In the genomic region with DNA sequence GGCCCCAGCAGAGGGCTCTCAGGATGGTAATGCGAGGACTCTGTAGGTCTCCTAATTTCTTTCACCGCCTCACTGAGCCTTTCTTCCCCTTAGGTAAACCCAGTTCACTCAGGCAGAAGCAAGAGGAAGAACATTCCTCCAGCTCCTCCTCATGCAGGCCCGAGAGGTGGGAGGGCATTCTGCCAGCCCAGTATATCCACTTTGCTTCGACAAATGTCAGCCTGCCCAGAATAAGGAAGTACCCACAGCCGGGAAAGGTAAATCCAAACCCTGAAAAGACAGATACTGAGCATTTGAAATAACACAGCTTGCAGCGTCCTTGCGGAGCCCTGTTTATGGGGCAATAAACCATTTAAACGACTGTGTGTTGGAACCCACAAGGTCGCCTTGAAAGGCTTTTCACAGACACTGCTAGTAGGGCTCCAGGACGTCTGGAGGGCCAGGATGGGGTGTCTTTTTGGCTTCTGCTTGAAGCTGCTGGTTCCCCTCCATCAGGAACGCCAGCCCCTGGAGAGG, we compare ENCODE assay signal across 16 cellular contexts. TPM values are rescaled to one million over a fixed set of nuclear protein-coding genes. Genes with fewer than 3 reads are reported as not detected.
DNase-seq lines count a peak whose midpoint lies in the region; ATAC-seq and TF ChIP-seq lines count a peak whose summit lies in the region.
"Had no signal": no experiment of that assay in that cellular context is flagged by ENCODE, and none has a peak within 500 bp of the region (broad histone marks: within the 10 kb centered on the region; RNA-seq: fewer than 3 reads in every experiment).

No MANE protein-coding gene starts in this region.

- H3K4me3 ChIP-seq in H7 (ENCODE audit: insufficient read depth, low read depth, low read length) (no peak overlapping the region), hepatocyte (no peak overlapping the region), prostate gland (no peak overlapping the region)
- H3K4me3 ChIP-seq: BLaER1, body of pancreas had no signal

- H3K9me3 ChIP-seq in hepatocyte (ENCODE audit: low read depth), result no peaks in the 10 kb centered on the region
- no peaks in the 10 kb centered on the region for H3K9me3 ChIP-seq in prostate gland
- H3K9me3 ChIP-seq: BLaER1, body of pancreas had no signal

- TF ChIP-seq CTCF in hepatocyte (IDR thresholded peaks at IDR 0.05; ENCODE audit: poor library complexity) (no peak), prostate gland (IDR thresholded peaks at IDR 0.05) (no peak)

- ATAC-seq in GM18907 (IDR thresholded peaks at IDR 0.05; ENCODE audit: unreplicated experiment), result no peak
- ATAC-seq in HG03175 (IDR thresholded peaks at IDR 0.05; ENCODE audit: unreplicated experiment), result no peak
- ATAC-seq: body of pancreas; naive thymus-derived CD8-positive, alpha-beta T cell; right cardiac atrium; stimulated activated naive B cell treated with anti-CD40 and anti-IgM and Interleukin-4, amounts not matched to agents 10 μg/mL and 1 μg/mL and 100 μg/mL, for 72 hours had no signal

- DNase-seq in H7 (peak; percentile 34), NCI-H2029 (lab: John Stamatoyannopoulos, UW) (peak; percentile 49), hepatocyte (ENCODE audit: low spot score) (peak; percentile 57), prostate gland (ENCODE audit: low spot score) (peak; percentile 94), T1000 (lab: John Stamatoyannopoulos, UW) (no peak)
- DNase-seq: activated naive CD4-positive, alpha-beta T cell treated with Interleukin-2 at 50 U/mL for 16 hours; effector CD8-positive, alpha-beta T cell; immature natural killer cell; naive thymus-derived CD8-positive, alpha-beta T cell; NCI-H1436; right cardiac atrium; stimulated activated naive B cell treated with anti-CD40 and anti-IgM and Interleukin-4, amounts not matched to agents 10 μg/mL and 1 μg/mL and 100 μg/mL, for 72 hours had no signal

- no peak for TF ChIP-seq POLR2A in prostate gland (IDR thresholded peaks at IDR 0.05)

- H3K4me1 ChIP-seq in hepatocyte (ENCODE audit: insufficient read depth) (peaks cover 27% of the 10 kb centered on the region), prostate gland (replicated peaks) (peaks cover 5% of the 10 kb centered on the region)
- H3K4me1 ChIP-seq: BLaER1, body of pancreas had no signal

- WGBS in hepatocyte (ENCODE audit: low lambda C conversion rate, missing lambda C conversion rate), result 32% methylated on average over 11 of the region's 11 CpGs
- 21% methylated on average over 11 of the region's 11 CpGs for WGBS in prostate gland

- H2AFZ ChIP-seq in hepatocyte, result no peak overlapping the region

- H3K79me2 ChIP-seq in hepatocyte, result no peaks in the 10 kb centered on the region

- H3K36me3 ChIP-seq in H7 (replicated peaks; ENCODE audit: control insufficient read depth, insufficient read depth, low read length), result no peaks in the 10 kb centered on the region
- no peaks in the 10 kb centered on the region for H3K36me3 ChIP-seq in hepatocyte (replicated peaks; ENCODE audit: insufficient read depth, low read depth)
- no peaks in the 10 kb centered on the region for H3K36me3 ChIP-seq in prostate gland
- H3K36me3 ChIP-seq: BLaER1 had no signal

- H3K27ac ChIP-seq in hepatocyte (peak overlapping the region; percentile 79), prostate gland (peak overlapping the region; percentile 42 to 65)
- H3K27ac ChIP-seq: BLaER1, body of pancreas had no signal

- H3K4me2 ChIP-seq in hepatocyte, result peak overlapping the region; percentile 23
- H3K4me2 ChIP-seq: BLaER1 had no signal

- no peaks in the 10 kb centered on the region for H4K20me1 ChIP-seq in hepatocyte (ENCODE audit: insufficient read depth, poor library complexity, severe bottlenecking)
- H4K20me1 ChIP-seq: BLaER1 had no signal

- no peaks in the 10 kb centered on the region for H3K9me2 ChIP-seq in hepatocyte (replicated peaks; ENCODE audit: insufficient read depth)

- intact Hi-C loops in prostate gland (cut with DNase I), result no loop called here

- no peaks in the 10 kb centered on the region for H3K27me3 ChIP-seq in H7 (ENCODE audit: control insufficient read depth, insufficient read depth, low read length)
- H3K27me3 ChIP-seq in hepatocyte, result no peaks in the 10 kb centered on the region
- H3K27me3 ChIP-seq in prostate gland (replicated peaks; ENCODE audit: insufficient read depth), result no peaks in the 10 kb centered on the region
- H3K27me3 ChIP-seq: BLaER1, body of pancreas had no signal

RNA-seq across cellular contexts. Expression of a gene that starts 41.8 kb away (rescaled TPM):
- total RNA-seq in H7 (2014; rRNA removed; shearing (Covaris generic)), result 493 and 546 TPM in 2 replicates
- total RNA-seq in hepatocyte, result 705 and 910 TPM in 2 replicates
- polyA plus RNA-seq in hepatocyte, result 1,204 and 1,284 TPM in 2 replicates
- 100 to 1,000 TPM; 391 to 511 TPM for total RNA-seq in prostate gland
